Comparison of ENCODE assay signal across 25 cellular contexts in genomic region chr9:36763778-36764177, GRCh38.
DNase-seq lines count a peak whose midpoint lies in the region; ATAC-seq, FAIRE-seq and TF ChIP-seq lines count a peak whose summit lies in the region.
"Had no signal": no experiment of that assay in that cellular context is flagged by ENCODE, and none has a peak within 500 bp of the region (broad histone marks: within the 10 kb centered on the region; RNA-seq: fewer than 3 reads in every experiment).

No MANE protein-coding gene starts in this region.

- H2BK120ac ChIP-seq in H9 (ENCODE audit: low read depth, low read length, poor library complexity, severe bottlenecking), result no peak overlapping the region
- H2BK120ac ChIP-seq in neuronal stem cell (ENCODE audit: low read depth, low read length), result no peak overlapping the region

- H3K27me3 ChIP-seq in H9 (ENCODE audit: insufficient read depth, low read length) (no peaks in the 10 kb centered on the region; the same call in 1 of the 2 replicates), GM12878 (replicated peaks in 1 of 2; ENCODE audit: control insufficient read depth in 2 of 2, insufficient read depth in 2 of 2, low read length in 1 of 2) (no peaks in the 10 kb centered on the region; a peak in 1 of 4 replicates), neuronal stem cell (ENCODE audit: control insufficient read depth in 3 of 3, insufficient read depth in 3 of 3, low read depth in 1 of 3, low read length in 3 of 3) (peaks cover 0 to 23% (median 6%) of the 10 kb centered on the region in 3 experiments), dorsolateral prefrontal cortex (peaks cover 0 to 38% (median 0%) of the 10 kb centered on the region in 45 donors)
- H3K27me3 ChIP-seq: BE2C; BLaER1 treated with 17β-estradiol and CSF1 and Interleukin-3, amounts not matched to agents 10 nM and 100 nM had no signal

- no peak overlapping the region for H3K27ac Mint-ChIP-seq in H9
- H3K27ac Mint-ChIP-seq: CD4-positive, alpha-beta T cell; CD8-positive, alpha-beta memory T cell; GM23338 had no signal

- H3K23ac ChIP-seq in H9 (ENCODE audit: insufficient read length, low read depth, low read length) (no peak overlapping the region), neuronal stem cell (ENCODE audit: low read depth, low read length, poor library complexity) (peak overlapping the region; percentile 1)

- H4K20me1 ChIP-seq in H9 (ENCODE audit: control insufficient read depth, insufficient read depth, insufficient read length), result no peaks in the 10 kb centered on the region
- no peaks in the 10 kb centered on the region for H4K20me1 ChIP-seq in GM12878 (ENCODE audit: control insufficient read depth, insufficient read depth)
- H4K20me1 ChIP-seq: BLaER1 treated with 17β-estradiol and CSF1 and Interleukin-3, amounts not matched to agents 10 nM and 100 nM had no signal

- TF ChIP-seq POLR2A in GM12892 (IDR thresholded peaks at IDR 0.05; ENCODE audit: low read depth, low read length), result no peak
- no peak for TF ChIP-seq POLR2A in GM12878 (IDR thresholded peaks at IDR 0.05; ENCODE audit: low read depth, low read length)

- no TSS peak for BruUV-seq in GM12878 (replicated peaks; lab: Mats Ljungman, UMichigan)

- no peak for DNase-seq in GM12892 (ENCODE audit: insufficient read length)
- no peak for DNase-seq in H9
- no peak for DNase-seq in GM12878 (ENCODE audit: low read depth, low spot score)
- no peak for DNase-seq in neuronal stem cell (ENCODE audit: low spot score)
- no peak for DNase-seq in dorsolateral prefrontal cortex
- no peak for DNase-seq in activated CD8-positive, alpha-beta memory T cell treated with anti-CD3 and anti-CD28 coated beads for 24 hours
- DNase-seq: 8988T; ACHN; AML-193; BE2C; CD4-positive, alpha-beta T cell; CD8-positive, alpha-beta memory T cell; DMS 273 treated with DMSO at 0.1 percent for 48 hours; DMS79; EL; GDM1; HCEC 1CT had no signal

- no peak for ATAC-seq in GM12878
- ATAC-seq in HG02870 (IDR thresholded peaks at IDR 0.05; ENCODE audit: unreplicated experiment), result no peak
- ATAC-seq: A549 had no signal

- H3K4me1 Mint-ChIP-seq in H9, result peaks cover 0 to 3% of the 10 kb centered on the region in 2 experiments; a peak in 1 of 4 replicates
- H3K4me1 Mint-ChIP-seq: GM23338 had no signal

- intact Hi-C loops in GM12878 (cut with micrococcal nuclease; ENCODE audit: unreplicated experiment) (no loop called here), dorsolateral prefrontal cortex (cut with DNase I) (no loop called here)

- H2AK5ac ChIP-seq in H9 (ENCODE audit: insufficient read length, low read length) (no peak overlapping the region), neuronal stem cell (ENCODE audit: low read depth, low read length) (no peak overlapping the region)

- H3K9me3 ChIP-seq in H9 (ENCODE audit: control insufficient read depth, low read depth, low read length), result no peaks in the 10 kb centered on the region
- H3K9me3 ChIP-seq in GM12878 (replicated peaks; ENCODE audit: control insufficient read depth, insufficient read depth, low read length), result no peaks in the 10 kb centered on the region; the same call in 2 of the 3 replicates
- H3K9me3 ChIP-seq in neuronal stem cell (replicated peaks in 1 of 2; ENCODE audit: control insufficient read depth in 2 of 2, insufficient read depth in 1 of 2, low read depth in 1 of 2, low read length in 2 of 2), result peaks cover 0 to 9% of the 10 kb centered on the region in 2 donors
- H3K9me3 ChIP-seq: A549; BE2C; BLaER1 treated with 17β-estradiol and CSF1 and Interleukin-3, amounts not matched to agents 10 nM and 100 nM had no signal

- H3K4ac ChIP-seq in H9 (ENCODE audit: low read depth, low read length), result no peak overlapping the region
- no peak overlapping the region for H3K4ac ChIP-seq in neuronal stem cell (ENCODE audit: low read length)

- H2BK15ac ChIP-seq in H9 (ENCODE audit: low read depth, low read length) (no peak overlapping the region), neuronal stem cell (ENCODE audit: low read length) (no peak overlapping the region)

- H3K9me3 Mint-ChIP-seq in H9, result no peaks in the 10 kb centered on the region
- H3K9me3 Mint-ChIP-seq: CD4-positive, alpha-beta T cell; CD8-positive, alpha-beta memory T cell; GM23338 had no signal

- H2BK12ac ChIP-seq in H9 (ENCODE audit: insufficient read length, low read depth, low read length) (no peak overlapping the region), neuronal stem cell (ENCODE audit: low read length) (no peak overlapping the region)

- H3K4me1 ChIP-seq in H9 (ENCODE audit: insufficient read depth, low read length) (no peaks in the 10 kb centered on the region), GM12878 (ENCODE audit: control insufficient read depth, insufficient read depth, low read length) (peaks cover 11% of the 10 kb centered on the region), neuronal stem cell (ENCODE audit: control insufficient read depth in 2 of 2, insufficient read depth in 1 of 2, low read depth in 1 of 2, low read length in 2 of 2) (peaks cover 0 to 4% of the 10 kb centered on the region in 2 donors)

- H3K27ac ChIP-seq in H9 (ENCODE audit: insufficient read length, low read depth, low read length) (no peak overlapping the region), GM12878 (ENCODE audit: control insufficient read depth, insufficient read depth) (no peak overlapping the region), neuronal stem cell (replicated peaks; ENCODE audit: low read length) (no peak overlapping the region), dorsolateral prefrontal cortex (no peak overlapping the region)

- TF ChIP-seq RAD21 in GM12878 (IDR thresholded peaks at IDR 0.05; ENCODE audit: insufficient read depth, low read depth, low read length), result no peak

- H3K4me2 ChIP-seq in H9 (ENCODE audit: insufficient read depth, insufficient read length, low read length), result no peak overlapping the region
- H3K4me2 ChIP-seq in GM12878 (ENCODE audit: control insufficient read depth, insufficient read depth), result no peak overlapping the region
- no peak overlapping the region for H3K4me2 ChIP-seq in neuronal stem cell (ENCODE audit: insufficient read depth, low read length, poor library complexity, severe bottlenecking)
- H3K4me2 ChIP-seq: GM23338 had no signal

- peaks cover 8% of the 10 kb centered on the region for H3K23me2 ChIP-seq in H9 (ENCODE audit: insufficient read length, low read depth, low read length, poor library complexity, severe bottlenecking)

- H2BK5ac ChIP-seq in H9 (ENCODE audit: insufficient read length, low read length), result no peak overlapping the region
- H2BK5ac ChIP-seq in neuronal stem cell (ENCODE audit: low read length), result no peak overlapping the region

- H3K79me1 ChIP-seq in H9 (ENCODE audit: insufficient read depth, low read depth, low read length, poor library complexity, severe bottlenecking), result no peaks in the 10 kb centered on the region
- peaks cover 5% of the 10 kb centered on the region for H3K79me1 ChIP-seq in neuronal stem cell (ENCODE audit: low read depth, low read length)

- no peak overlapping the region for H4K91ac ChIP-seq in H9 (ENCODE audit: insufficient read length, low read depth, low read length)
- H4K91ac ChIP-seq in neuronal stem cell (ENCODE audit: low read depth, low read length, poor library complexity), result no peak overlapping the region

- peak overlapping the region; percentile 0 for H4K8ac ChIP-seq in H9 (replicated peaks; ENCODE audit: insufficient read length, low read depth, low read length)
- H4K8ac ChIP-seq in neuronal stem cell (ENCODE audit: low read depth, low read length), result peak overlapping the region; percentile 95

- H3K14ac ChIP-seq in H9 (ENCODE audit: insufficient read depth, low read length) (no peak overlapping the region), neuronal stem cell (ENCODE audit: low read length) (peak overlapping the region; percentile 50)

- CTCF ChIA-PET in GM12878 (lab: Yijun Ruan, JAX), result no interaction called here

- no peak overlapping the region for H2BK20ac ChIP-seq in H9 (ENCODE audit: low read depth, low read length, poor library complexity, severe bottlenecking)

- no peaks in the 10 kb centered on the region for H3K36me3 ChIP-seq in GM12878 (ENCODE audit: control insufficient read depth in 2 of 2, insufficient read depth in 2 of 2, low read length in 1 of 2)
- peaks cover 0 to 1% of the 10 kb centered on the region in 2 donors for H3K36me3 ChIP-seq in neuronal stem cell (replicated peaks in 1 of 2; ENCODE audit: control insufficient read depth in 2 of 2, insufficient read depth in 2 of 2, low read length in 2 of 2)
- H3K36me3 ChIP-seq: BE2C; BLaER1 treated with 17β-estradiol and CSF1 and Interleukin-3, amounts not matched to agents 10 nM and 100 nM had no signal

- in situ Hi-C loops in GM12878 (cut with MboI), result no loop called here

- 100% methylated on average over 4 of the region's 4 CpGs for WGBS in H9 (ENCODE audit: extremely low coverage, insufficient read length, low lambda C conversion rate)
- 88% methylated on average over 4 of the region's 4 CpGs for WGBS in GM12878 (ENCODE audit: insufficient coverage, insufficient replicate concordance, low lambda C conversion rate, missing lambda C conversion rate)
- WGBS in neuronal stem cell (ENCODE audit: extremely low coverage in 2 of 2, insufficient read length in 2 of 2, insufficient replicate concordance in 1 of 2), 2 donors, result 100% methylated on average over 4 of the region's 4 CpGs

- FAIRE-seq in GM12892 (lab: Jason Lieb, UNC) (peak; percentile 88), GM12878 (lab: Jason Lieb, UNC) (peak; percentile 80)
- FAIRE-seq: A549, D721Med, GM19239, H54 had no signal

- H3T11ph ChIP-seq in H9 (ENCODE audit: low read length), result no peak overlapping the region

- no peak for TF ChIP-seq CTCF in H9 (conservative IDR thresholded peaks at IDR 0.05)
- no peak for TF ChIP-seq CTCF in GM12878 (IDR thresholded peaks at IDR 0.05 in 2 of 3, conservative IDR thresholded peaks at IDR 0.05 in 1 of 3; ENCODE audit: control insufficient read depth in 2 of 3, extremely low read depth in 1 of 3, insufficient read depth in 1 of 3, low read depth in 3 of 3, low read length in 3 of 3)
- no peak for TF ChIP-seq CTCF in dorsolateral prefrontal cortex (IDR thresholded peaks at IDR 0.05 in 54 of 56, conservative IDR thresholded peaks at IDR 0.05 in 2 of 56; ENCODE audit: low read depth in 1 of 56, partially characterized antibody in 56 of 56)

- no peak for TF ChIP-seq EP300 in GM12878 (IDR thresholded peaks at IDR 0.05; ENCODE audit: borderline replicate concordance in 1 of 2, control insufficient read depth in 1 of 2, low read depth in 2 of 2, low read length in 2 of 2)

- SMC1A ChIA-PET in GM12878 (lab: Charles Lee; ENCODE audit: uncharacterized antibody, unreplicated experiment), result no interaction called here

- RAD21 ChIA-PET in GM12878 (lab: Charles Lee; ENCODE audit: unreplicated experiment), result no interaction called here

- POLR2A ChIA-PET in GM12878 (lab: Charles Lee), result no interaction called here

- no peak overlapping the region for H3K18ac ChIP-seq in H9 (ENCODE audit: insufficient read length, low read depth, low read length)
- H3K18ac ChIP-seq in neuronal stem cell (ENCODE audit: low read length), result no peak overlapping the region

- H3K9ac ChIP-seq in H9 (ENCODE audit: extremely low read depth, insufficient read length, low read length) (no peak overlapping the region), GM12878 (ENCODE audit: control insufficient read depth, insufficient read depth, low read length) (no peak overlapping the region), neuronal stem cell (ENCODE audit: low read depth, low read length, poor library complexity) (peak overlapping the region; percentile 78)
- H3K9ac ChIP-seq: BLaER1 treated with 17β-estradiol and CSF1 and Interleukin-3, amounts not matched to agents 10 nM and 100 nM had no signal

- peaks cover 66% of the 10 kb centered on the region for H3K27me3 Mint-ChIP-seq in H9 (ENCODE audit: low read depth)

- H2AFZ ChIP-seq in H9 (ENCODE audit: low read length), result no peak overlapping the region
- H2AFZ ChIP-seq in GM12878 (ENCODE audit: control insufficient read depth, low read depth, low read length), result no peak overlapping the region
- H2AFZ ChIP-seq in neuronal stem cell (ENCODE audit: low read length), result no peak overlapping the region
- H2AFZ ChIP-seq: GM23338 had no signal

- H3K4me3 ChIP-seq in GM12878 (no peak overlapping the region), neuronal stem cell (ENCODE audit: low read length in 2 of 2) (peak overlapping the region in 1 of 2 donors; percentile 71), dorsolateral prefrontal cortex (no peak overlapping the region)
- H3K4me3 ChIP-seq: A549; BLaER1 treated with 17β-estradiol and CSF1 and Interleukin-3, amounts not matched to agents 10 nM and 100 nM; GM23338 had no signal

- no peak overlapping the region for H3K56ac ChIP-seq in H9 (ENCODE audit: insufficient read length, low read depth, low read length)

- H3K79me2 ChIP-seq in H9 (ENCODE audit: insufficient read depth, low read length) (no peaks in the 10 kb centered on the region), GM12878 (ENCODE audit: control insufficient read depth, insufficient read depth, low read length) (no peaks in the 10 kb centered on the region)

- no peak overlapping the region for H3K4me3 Mint-ChIP-seq in H9
- H3K4me3 Mint-ChIP-seq: CD14-positive monocyte; CD4-positive, alpha-beta T cell; CD8-positive, alpha-beta memory T cell; GM23338 had no signal

- no peaks in the 10 kb centered on the region for H3K36me3 Mint-ChIP-seq in H9 (ENCODE audit: insufficient read depth in 1 of 3, low read depth in 3 of 3)
- H3K36me3 Mint-ChIP-seq: CD14-positive monocyte; CD8-positive, alpha-beta memory T cell had no signal

- peak overlapping the region; percentile 6 for H4K5ac ChIP-seq in H9 (ENCODE audit: insufficient read length, low read depth, low read length)
